ENCODE assay signal across 22 cellular contexts in the genomic region with DNA sequence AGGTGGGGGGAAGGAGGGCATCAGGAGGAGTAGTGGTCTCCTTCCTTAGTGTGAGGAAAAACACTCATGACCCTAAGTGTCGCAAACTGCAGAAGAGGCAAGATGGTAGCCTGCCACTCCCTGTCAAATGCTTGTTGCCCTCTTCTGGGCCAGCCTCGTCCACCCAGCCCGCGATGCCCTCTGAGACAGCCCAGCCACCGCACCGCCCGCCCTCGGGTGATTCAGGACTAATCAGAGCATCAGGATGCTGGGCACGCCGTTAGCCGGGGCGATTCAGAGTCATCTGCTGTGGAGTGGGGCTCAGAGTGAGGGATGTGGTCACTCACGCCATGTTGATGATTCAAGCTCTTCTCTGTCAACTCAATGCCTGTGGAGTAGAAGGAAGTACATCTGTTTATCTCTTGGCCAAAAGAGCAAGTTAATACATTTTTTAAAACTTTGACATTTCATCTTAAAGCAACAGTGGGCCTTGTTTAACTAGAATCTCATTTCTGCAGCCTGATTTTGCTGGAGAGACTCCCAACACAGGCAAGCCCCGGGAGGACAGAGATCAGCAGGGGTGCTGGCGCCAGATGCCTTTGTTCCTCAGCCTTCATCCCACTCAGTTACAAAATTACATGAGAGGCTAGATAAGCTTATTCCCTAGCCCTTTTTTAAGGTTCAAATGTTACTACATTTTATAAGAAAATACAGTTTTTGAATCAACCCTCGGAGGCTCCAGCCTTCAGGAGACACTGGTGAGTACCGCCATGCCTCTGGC.
"Had no signal": no experiment of that assay in that cellular context is flagged by ENCODE, and none has a peak within 500 bp of the region (broad histone marks: within the 10 kb centered on the region; RNA-seq: fewer than 3 reads in every experiment).

No MANE protein-coding gene starts in this region.

- H3K4me1 ChIP-seq: ascending aorta, gastroesophageal sphincter, stomach, tibial artery, uterus had no signal

- H3K27me3 Mint-ChIP-seq: activated CD4-positive, alpha-beta memory T cell treated with anti-CD3 and anti-CD28 coated beads, Interleukin-2, amount 10 ng/mL, durations not matched to agents 7 days and 5 days; activated CD4-positive, alpha-beta T cell treated with anti-CD3 and anti-CD28 coated beads for 36 hours had no signal

- H3K9me3 ChIP-seq: ascending aorta, gastroesophageal sphincter, stomach, tibial artery, uterus had no signal

- H3K4me1 Mint-ChIP-seq: activated CD4-positive, alpha-beta memory T cell treated with anti-CD3 and anti-CD28 coated beads, Interleukin-2, amount 10 ng/mL, durations not matched to agents 7 days and 5 days; activated CD4-positive, alpha-beta T cell treated with anti-CD3 and anti-CD28 coated beads for 36 hours had no signal

- H3K27me3 ChIP-seq: ascending aorta, hepatocyte, stomach, tibial artery, uterus had no signal

- H2AFZ ChIP-seq: hepatocyte had no signal

- H3K36me3 ChIP-seq: ascending aorta, cardiac muscle cell, gastroesophageal sphincter, stomach, tibial artery, uterus had no signal

- H3K4me2 ChIP-seq: hepatocyte had no signal

- ATAC-seq: activated CD4-positive, alpha-beta T cell treated with anti-CD3 and anti-CD28 coated beads for 36 hours; activated naive CD8-positive, alpha-beta T cell treated with anti-CD3 and anti-CD28 coated beads, Interleukin-2, amount 50 U/mL, for 24 hours; gastroesophageal sphincter; left ventricle myocardium superior had no signal

- H3K79me2 ChIP-seq: hepatocyte had no signal

- H3K27ac ChIP-seq: ascending aorta, cardiac muscle cell, gastroesophageal sphincter, hepatocyte, stomach, tibial artery, uterus, VCaP had no signal

- H3K27ac Mint-ChIP-seq: activated CD4-positive, alpha-beta memory T cell treated with anti-CD3 and anti-CD28 coated beads, Interleukin-2, amount 10 ng/mL, durations not matched to agents 7 days and 5 days; activated CD4-positive, alpha-beta T cell treated with anti-CD3 and anti-CD28 coated beads for 36 hours; activated naive CD8-positive, alpha-beta T cell treated with anti-CD3 and anti-CD28 coated beads, Interleukin-2, amount 50 U/mL, for 24 hours; activated T-helper 1 cell treated with anti-CD3 and anti-CD28 coated beads, Interleukin-12 subunit alpha, Interleukin-12 subunit beta, Interleukin-2, Interleukin-4 antibody, amounts not matched to agents 30 ng/mL and 10 ng/mL and 1 ng/mL, durations not matched to agents 14 hours and 24 hours and 36 hours had no signal

- DNase-seq: activated CD4-positive, alpha-beta memory T cell treated with anti-CD3 and anti-CD28 coated beads, Interleukin-2, amount 10 ng/mL, durations not matched to agents 7 days and 5 days; activated CD4-positive, alpha-beta T cell treated with anti-CD3 and anti-CD28 coated beads for 36 hours; activated CD8-positive, alpha-beta memory T cell treated with anti-CD3 and anti-CD28 coated beads, Interleukin-2, amount 50 U/mL, for 48 hours; activated naive CD4-positive, alpha-beta T cell treated with Interleukin-2 at 50 U/mL for 16 hours; activated naive CD8-positive, alpha-beta T cell treated with anti-CD3 and anti-CD28 coated beads, Interleukin-2, amount 50 U/mL, for 24 hours; effector memory CD4-positive, alpha-beta T cell; kidney; left ventricle myocardium superior; mesendoderm; retina; stimulated activated CD4-positive, alpha-beta T cell treated with anti-CD3 and anti-CD28 coated beads, Interleukin-4, amount 100 ng/mL, for 4 hours; stomach; T-helper 9 cell; tibial artery; uterus had no signal

- H3K9me3 Mint-ChIP-seq: activated CD4-positive, alpha-beta memory T cell treated with anti-CD3 and anti-CD28 coated beads, Interleukin-2, amount 10 ng/mL, durations not matched to agents 7 days and 5 days; activated naive CD8-positive, alpha-beta T cell treated with anti-CD3 and anti-CD28 coated beads, Interleukin-2, amount 50 U/mL, for 24 hours; activated T-helper 1 cell treated with anti-CD3 and anti-CD28 coated beads, Interleukin-12 subunit alpha, Interleukin-12 subunit beta, Interleukin-2, Interleukin-4 antibody, amounts not matched to agents 30 ng/mL and 10 ng/mL and 1 ng/mL, durations not matched to agents 14 hours and 24 hours and 36 hours; neural crest cell had no signal

- H3K4me3 Mint-ChIP-seq: activated CD4-positive, alpha-beta memory T cell treated with anti-CD3 and anti-CD28 coated beads, Interleukin-2, amount 10 ng/mL, durations not matched to agents 7 days and 5 days; activated CD4-positive, alpha-beta T cell treated with anti-CD3 and anti-CD28 coated beads for 36 hours; activated naive CD8-positive, alpha-beta T cell treated with anti-CD3 and anti-CD28 coated beads, Interleukin-2, amount 50 U/mL, for 24 hours; activated T-helper 1 cell treated with anti-CD3 and anti-CD28 coated beads, Interleukin-12 subunit alpha, Interleukin-12 subunit beta, Interleukin-2, Interleukin-4 antibody, amounts not matched to agents 30 ng/mL and 10 ng/mL and 1 ng/mL, durations not matched to agents 14 hours and 24 hours and 36 hours; neural crest cell had no signal

- H3K4me3 ChIP-seq: ascending aorta, cardiac muscle cell, gastroesophageal sphincter, hepatocyte, stomach, tibial artery, uterus had no signal
